Comparison of ENCODE assay signal across 8 cellular contexts in the genomic region with DNA sequence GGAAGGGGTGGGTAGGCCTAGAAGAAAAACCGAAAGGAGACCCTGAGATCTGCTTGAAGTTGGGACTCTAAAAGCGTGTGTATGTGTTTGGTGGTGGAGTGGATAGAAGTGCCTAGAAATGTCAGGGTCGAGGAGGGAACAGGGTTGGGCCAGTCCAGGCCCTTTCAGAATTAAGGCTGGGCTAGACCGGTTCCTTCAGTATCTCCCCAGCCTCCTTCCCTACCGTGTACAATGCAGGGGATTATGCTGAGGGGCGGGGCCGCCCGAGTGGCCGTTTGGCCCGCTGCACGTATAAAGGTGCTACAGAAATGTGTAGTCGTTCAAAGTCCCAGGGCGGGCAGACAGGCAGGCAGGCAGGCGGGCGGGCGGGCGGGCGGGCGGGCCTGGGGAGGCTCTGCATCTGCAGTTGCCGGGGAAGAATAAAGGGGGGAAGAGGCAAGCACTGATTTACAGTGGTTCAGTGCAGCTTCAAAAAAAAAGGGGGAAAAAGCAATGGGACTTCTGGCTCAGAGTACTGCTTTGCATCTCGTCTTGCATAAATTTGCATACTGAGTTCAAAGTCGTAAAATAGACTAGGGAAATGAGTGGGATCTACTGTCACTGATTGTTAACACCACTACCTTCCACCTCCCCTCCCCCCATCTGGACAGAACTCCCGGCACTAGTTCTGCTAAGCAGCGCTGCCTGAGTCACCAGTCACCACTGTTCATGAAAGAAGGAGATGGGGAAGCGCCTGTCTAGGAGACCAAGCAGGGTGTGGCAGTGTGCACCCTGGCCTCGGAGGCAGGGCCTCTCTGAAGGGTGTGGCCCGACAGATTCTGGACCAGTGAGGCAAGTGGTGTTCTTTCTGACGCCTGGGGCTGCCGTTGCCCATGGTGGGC. TPM values are rescaled to one million over a fixed set of nuclear protein-coding genes. Genes with fewer than 3 reads are reported as not detected.
DNase-seq lines count a peak whose midpoint lies in the region; ATAC-seq and TF ChIP-seq lines count a peak whose summit lies in the region.

No MANE protein-coding gene starts in this region.

- H2BK15ac ChIP-seq in mesenchymal stem cell (ENCODE audit: low read depth, poor library complexity, severe bottlenecking), result peak overlapping the region; percentile 73

- H3K18ac ChIP-seq in mesenchymal stem cell (ENCODE audit: low read depth in 1 of 2, low read length in 2 of 2), result peak overlapping the region in 1 of 2 experiments; percentile 84

- no peaks in the 10 kb centered on the region for H3K9me3 Mint-ChIP-seq in MCF 10A (ENCODE audit: unreplicated experiment)

- peaks cover 15% of the 10 kb centered on the region for H3K4me1 Mint-ChIP-seq in MCF 10A (ENCODE audit: insufficient read depth, unreplicated experiment)

- no peaks in the 10 kb centered on the region for H3K9me3 ChIP-seq in BLaER1 treated with 17β-estradiol and CSF1 and Interleukin-3, amounts not matched to agents 10 nM and 100 nM (replicated peaks in 1 of 11)
- H3K9me3 ChIP-seq in mesenchymal stem cell (ENCODE audit: control insufficient read depth, low read length), result no peaks in the 10 kb centered on the region

- CTCF ChIA-PET in MCF 10A (lab: Yijun Ruan, JAX), result interaction anchor here (0.6 to 1.4 kb wide), 4 partner anchors 32 to 117 kb away, joined by 3 to 7 read pairs (median 4); no protein-coding TSS in a partner anchor

- peaks cover 12% of the 10 kb centered on the region for H3K79me1 ChIP-seq in mesenchymal stem cell (replicated peaks; ENCODE audit: low read length, poor library complexity, severe bottlenecking)

- peak overlapping the region; percentile 81 to 100 (median 98) for H3K4me2 ChIP-seq in BLaER1 treated with 17β-estradiol and CSF1 and Interleukin-3, amounts not matched to agents 10 nM and 100 nM
- H3K4me2 ChIP-seq in mesenchymal stem cell (ENCODE audit: low read length, poor library complexity, severe bottlenecking), result peak overlapping the region; percentile 93

- no peak overlapping the region for H2BK12ac ChIP-seq in mesenchymal stem cell (ENCODE audit: low read length in 2 of 2)

- no peak overlapping the region for H3K27ac Mint-ChIP-seq in MCF 10A (ENCODE audit: low read depth, unreplicated experiment)

- POLR2A ChIA-PET in MCF 10A (lab: Yijun Ruan, JAX), result no interaction called here

- H4K8ac ChIP-seq in mesenchymal stem cell (ENCODE audit: low read length), result peak overlapping the region; percentile 66

- peaks cover 43% of the 10 kb centered on the region for H3K27me3 Mint-ChIP-seq in MCF 10A (ENCODE audit: insufficient read depth, unreplicated experiment)

- H3K4me1 ChIP-seq in BLaER1 treated with 17β-estradiol and CSF1 and Interleukin-3, amounts not matched to agents 10 nM and 100 nM, result peaks cover 41 to 61% (median 52%) of the 10 kb centered on the region in 10 experiments
- peaks cover 26% of the 10 kb centered on the region for H3K4me1 ChIP-seq in mesenchymal stem cell (ENCODE audit: control insufficient read depth, insufficient read depth, low read depth, low read length)

- no peak for TF ChIP-seq CTCF in MCF 10A (IDR thresholded peaks at IDR 0.05; ENCODE audit: unreplicated experiment)

- peaks cover 44 to 65% (median 62%) of the 10 kb centered on the region in 11 experiments for H3K27me3 ChIP-seq in BLaER1 treated with 17β-estradiol and CSF1 and Interleukin-3, amounts not matched to agents 10 nM and 100 nM
- H3K27me3 ChIP-seq in mesenchymal stem cell (ENCODE audit: control insufficient read depth in 1 of 2, insufficient read depth in 1 of 2, low read length in 2 of 2), result peaks cover 0 to 68% of the 10 kb centered on the region in 2 experiments

- H2BK5ac ChIP-seq in mesenchymal stem cell (ENCODE audit: low read depth, low read length, poor library complexity, severe bottlenecking), result no peak overlapping the region

- H3K36me3 Mint-ChIP-seq in MCF 10A (ENCODE audit: insufficient read depth, unreplicated experiment), result no peaks in the 10 kb centered on the region

- intact Hi-C loops in MCF 10A (cut with micrococcal nuclease), result loop anchor here (1.0 kb wide), 1 partner anchor 29 kb away; no protein-coding TSS in a partner anchor

- no peak overlapping the region for H2AFZ ChIP-seq in mesenchymal stem cell (ENCODE audit: low read depth, low read length)

- no TSS peak for BruUV-seq in MCF 10A (replicated peaks; lab: Mats Ljungman, UMichigan)

- H3K4ac ChIP-seq in mesenchymal stem cell (ENCODE audit: low read depth in 1 of 2, low read length in 2 of 2), result peak overlapping the region in 1 of 2 experiments; percentile 65

- DNase-seq in M059J (ENCODE audit: low read depth) (peak; percentile 72), MCF 10A (ENCODE audit: unreplicated experiment) (peak; percentile 78), mesenchymal stem cell (peak; percentile 77), NCI-H1930 (lab: John Stamatoyannopoulos, UW) (no peak), RKO (ENCODE audit: low spot score) (no peak)

- peak overlapping the region; percentile 69 to 90 (median 82); a peak in 18 of 20 replicates for H3K4me3 ChIP-seq in BLaER1 treated with 17β-estradiol and CSF1 and Interleukin-3, amounts not matched to agents 10 nM and 100 nM
- H3K4me3 ChIP-seq in mesenchymal stem cell (ENCODE audit: insufficient read depth in 1 of 2, low read depth in 1 of 2, low read length in 2 of 2), result no peak overlapping the region

- H3K4me3 Mint-ChIP-seq in MCF 10A (ENCODE audit: unreplicated experiment), result no peak overlapping the region

- no peak overlapping the region for H4K91ac ChIP-seq in mesenchymal stem cell (ENCODE audit: low read length)

- H3K9ac ChIP-seq in BLaER1 treated with 17β-estradiol and CSF1 and Interleukin-3, amounts not matched to agents 10 nM and 100 nM, result peak overlapping the region in 10 of 11 experiments; percentile 34 to 89 (median 80); a peak in 18 of 22 replicates
- H3K9ac ChIP-seq in mesenchymal stem cell (ENCODE audit: low read length), result no peak overlapping the region

- no peak overlapping the region for H3K14ac ChIP-seq in mesenchymal stem cell (ENCODE audit: low read length in 2 of 2)

- WGBS in mesenchymal stem cell, result 9% methylated on average over 23 of the region's 29 CpGs

- peaks cover 0 to 78% (median 40%) of the 10 kb centered on the region in 11 experiments; a peak in 13 of 22 replicates for H4K20me1 ChIP-seq in BLaER1 treated with 17β-estradiol and CSF1 and Interleukin-3, amounts not matched to agents 10 nM and 100 nM

- H2BK120ac ChIP-seq in mesenchymal stem cell (ENCODE audit: low read depth, low read length), result no peak overlapping the region

- peaks cover 0 to 45% (median 37%) of the 10 kb centered on the region in 11 experiments; a peak in 17 of 22 replicates for H3K36me3 ChIP-seq in BLaER1 treated with 17β-estradiol and CSF1 and Interleukin-3, amounts not matched to agents 10 nM and 100 nM
- H3K36me3 ChIP-seq in mesenchymal stem cell (ENCODE audit: control insufficient read depth in 1 of 2, insufficient read depth in 2 of 2, low read depth in 1 of 2, low read length in 2 of 2), result peaks cover 0 to 8% of the 10 kb centered on the region in 2 experiments

- peak overlapping the region; percentile 25 for H2AK5ac ChIP-seq in mesenchymal stem cell (ENCODE audit: low read length, severe bottlenecking)

- no peak overlapping the region for H3K23ac ChIP-seq in mesenchymal stem cell (ENCODE audit: low read length in 2 of 2)

- ATAC-seq in HG02852 (IDR thresholded peaks at IDR 0.05; ENCODE audit: unreplicated experiment) (no peak), HG02840 (IDR thresholded peaks at IDR 0.05; ENCODE audit: low FRiP score, unreplicated experiment) (no peak)

- peak overlapping the region in 10 of 11 experiments; percentile 47 to 85 (median 80); a peak in 20 of 22 replicates for H3K27ac ChIP-seq in BLaER1 treated with 17β-estradiol and CSF1 and Interleukin-3, amounts not matched to agents 10 nM and 100 nM
- peak overlapping the region; percentile 89 for H3K27ac ChIP-seq in mesenchymal stem cell (ENCODE audit: low read length, poor library complexity, severe bottlenecking)

RNA-seq across cellular contexts. Expression of a gene that starts 3.6 kb away (rescaled TPM):
- total RNA-seq in M059J (2014; rRNA removed; shearing (Covaris generic)), result 7.6 and 12.6 TPM in 2 replicates
- 18.3 and 32.0 TPM in 2 replicates for total RNA-seq in MCF 10A (2022)
- polyA plus RNA-seq in mesenchymal stem cell (2013, experiment 1 of 2), result 285 TPM
- polyA plus RNA-seq in mesenchymal stem cell (2013, experiment 2 of 2), result 282 TPM

RNA-seq across cellular contexts. Expression of a gene that starts 58.5 kb away (rescaled TPM):
- total RNA-seq in M059J (2014; rRNA removed; shearing (Covaris generic)), result 677 and 1,398 TPM in 2 replicates
- not detected in 2 replicates for total RNA-seq in MCF 10A (2022)
- 440 TPM for polyA plus RNA-seq in mesenchymal stem cell (2013, experiment 1 of 2)
- polyA plus RNA-seq in mesenchymal stem cell (2013, experiment 2 of 2), result 419 TPM

Comparison
In these comparisons a context has a peak if more than half of its experiments do, and no peak if none do; other contexts are left out.
1. H3K4me3 ChIP-seq: peak in BLaER1 treated with 17β-estradiol and CSF1 and Interleukin-3, amounts not matched to agents 10 nM and 100 nM (10 of 10); none in mesenchymal stem cell (0 of 2).
2. DNase-seq: peak in M059J (single experiment), MCF 10A (single experiment) and mesenchymal stem cell (single experiment); none in NCI-H1930 (0 of 2) and RKO (single experiment).
3. RNA of a gene that starts 58.5 kb away (total RNA-seq): 677 to 1,398 TPM in M059J; not detected in MCF 10A; every median in the first group is over 100 times any median in the second.